In the genomic region with DNA sequence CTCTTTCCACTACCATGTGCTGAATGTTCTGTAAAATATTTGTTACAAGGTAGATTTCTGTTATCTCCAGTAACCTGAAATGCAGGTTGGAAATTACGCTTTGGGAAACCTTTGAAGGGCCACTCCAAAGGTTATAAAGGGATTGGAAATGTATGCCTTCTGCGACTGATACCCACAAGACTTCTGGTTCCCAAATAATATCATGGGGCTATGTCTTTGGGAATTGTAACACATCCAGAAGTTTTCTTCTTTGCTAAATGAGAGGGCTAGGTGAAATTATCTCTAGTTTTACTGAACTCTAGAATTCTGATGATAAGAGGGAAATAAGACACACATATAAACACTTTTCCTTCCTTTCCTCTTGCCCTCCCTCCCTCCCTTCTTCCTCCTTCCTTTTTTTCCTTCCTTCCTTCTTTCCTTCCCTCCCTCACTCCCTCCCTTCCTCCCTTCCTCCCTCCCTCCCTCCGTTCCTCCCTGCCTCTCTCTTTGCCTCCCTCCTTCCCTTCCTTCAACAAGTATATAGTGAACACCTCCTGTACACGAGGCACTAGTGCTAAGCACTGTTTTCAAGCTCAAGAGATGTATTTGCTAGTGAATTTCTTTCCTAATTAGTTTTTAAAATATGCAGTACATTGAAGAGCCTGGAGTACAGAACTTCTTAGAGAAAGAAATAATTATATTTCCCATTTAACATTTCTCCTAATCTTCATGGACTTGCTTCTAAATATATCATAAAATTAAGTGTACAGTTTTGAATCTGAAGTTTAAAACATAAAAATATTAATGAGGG, we compare ENCODE assay signal across 22 cellular contexts. TPM values are rescaled to one million over a fixed set of nuclear protein-coding genes. Genes with fewer than 3 reads are reported as not detected.
DNase-seq lines count a peak whose midpoint lies in the region; ATAC-seq, FAIRE-seq and TF ChIP-seq lines count a peak whose summit lies in the region.
"Had no signal": no experiment of that assay in that cellular context is flagged by ENCODE, and none has a peak within 500 bp of the region (broad histone marks: within the 10 kb centered on the region; RNA-seq: fewer than 3 reads in every experiment).

No MANE protein-coding gene starts in this region.

- no peak overlapping the region for H2BK20ac ChIP-seq in H1 (ENCODE audit: low read length)

- peaks cover 6% of the 10 kb centered on the region; the same call in 1 of the 2 replicates for H3K4me1 ChIP-seq in HEK293 (ENCODE audit: control insufficient read depth, insufficient read depth, low read length)
- H3K4me1 ChIP-seq in PC-9 (replicated peaks; ENCODE audit: insufficient read depth) = peaks cover 20% of the 10 kb centered on the region
- no peaks in the 10 kb centered on the region for H3K4me1 ChIP-seq in H1 (replicated peaks in 1 of 4; ENCODE audit: control insufficient read depth in 3 of 4, insufficient read depth in 4 of 4, low read length in 3 of 4)
- peaks cover 20% of the 10 kb centered on the region for H3K4me1 ChIP-seq in smooth muscle cell (ENCODE audit: low read depth)
- H3K4me1 ChIP-seq: BLaER1, SJCRH30 had no signal

- TF ChIP-seq RAD21 in H1 (IDR thresholded peaks at IDR 0.05 in 1 of 2, conservative IDR thresholded peaks at IDR 0.05 in 1 of 2; ENCODE audit: low read depth in 2 of 2, low read length in 2 of 2) = no peak

- H3K9me3 ChIP-seq in HEK293 (ENCODE audit: control insufficient read depth, insufficient read depth, low read depth, low read length) (no peaks in the 10 kb centered on the region), PC-9 (ENCODE audit: insufficient read depth, low read depth) (no peaks in the 10 kb centered on the region), H1 (ENCODE audit: insufficient read depth in 2 of 2, low read depth in 1 of 2, low read length in 1 of 2) (no peaks in the 10 kb centered on the region), smooth muscle cell (replicated peaks; ENCODE audit: low read depth) (no peaks in the 10 kb centered on the region)
- H3K9me3 ChIP-seq: BLaER1, SJCRH30 had no signal

- peak overlapping the region; percentile 53; the same call in 1 of the 2 replicates for H2AK5ac ChIP-seq in H1 (ENCODE audit: low read depth, low read length)

- no peak overlapping the region for H3K9ac ChIP-seq in H1 (replicated peaks in 1 of 4; ENCODE audit: extremely low read depth in 1 of 4, low read depth in 3 of 4, low read length in 3 of 4)
- no peak overlapping the region for H3K9ac ChIP-seq in smooth muscle cell (ENCODE audit: low read depth)
- H3K9ac ChIP-seq: BLaER1 had no signal

- no peak overlapping the region for H3K56ac ChIP-seq in H1 (replicated peaks; ENCODE audit: insufficient read length, low read depth, low read length)

- H3K23ac ChIP-seq in H1 (ENCODE audit: insufficient read length) = no peak overlapping the region

- TF ChIP-seq POLR2A in H1 (IDR thresholded peaks at IDR 0.05; ENCODE audit: control extremely low read depth in 1 of 2, low read depth in 2 of 2, low read length in 2 of 2) = no peak

- no peak for TF ChIP-seq EP300 in H1 (IDR thresholded peaks at IDR 0.05; ENCODE audit: borderline replicate concordance in 1 of 2, low read depth in 2 of 2, low read length in 2 of 2)

- H3K36me3 ChIP-seq in HEK293 (ENCODE audit: control insufficient read depth in 2 of 2, insufficient read depth in 1 of 2, low read length in 2 of 2) (peaks cover 0 to 4% of the 10 kb centered on the region in 2 experiments; a peak in 1 of 3 replicates), PC-9 (ENCODE audit: low read depth) (peaks cover 37% of the 10 kb centered on the region), H1 (ENCODE audit: control insufficient read depth in 2 of 4, insufficient read depth in 4 of 4, low read length in 3 of 4) (peaks cover 0 to 21% (median 3%) of the 10 kb centered on the region in 4 experiments; a peak in 3 of 8 replicates), smooth muscle cell (ENCODE audit: low read depth) (peaks cover 22% of the 10 kb centered on the region)
- H3K36me3 ChIP-seq: BLaER1 had no signal

- no peak overlapping the region for H3K18ac ChIP-seq in H1 (ENCODE audit: extremely low read depth, low read length)

- no peak overlapping the region for H2BK12ac ChIP-seq in H1 (ENCODE audit: low read depth, low read length)

- H3K27ac ChIP-seq in HEK293 (ENCODE audit: extremely low read depth, low read depth, low read length) (no peak overlapping the region), PC-9 (peak overlapping the region; percentile 31), H1 (ENCODE audit: low read depth, low read length) (no peak overlapping the region), smooth muscle cell (ENCODE audit: low read depth) (peak overlapping the region; percentile 88)
- H3K27ac ChIP-seq: BLaER1, SJCRH30 had no signal

- ATAC-seq in HG03342 (IDR thresholded peaks at IDR 0.05; ENCODE audit: unreplicated experiment) = no peak
- ATAC-seq in HG02885 (IDR thresholded peaks at IDR 0.05; ENCODE audit: poor library complexity, unreplicated experiment) = no peak
- ATAC-seq: GM12878 had no signal

- no peak overlapping the region for H2BK5ac ChIP-seq in H1 (ENCODE audit: low read depth, low read length)

- H3K79me2 ChIP-seq in PC-9 (ENCODE audit: low read depth) (peaks cover 80% of the 10 kb centered on the region), H1 (ENCODE audit: control insufficient read depth in 1 of 2, insufficient read depth in 2 of 2, low read length in 2 of 2) (peaks cover 0 to 19% of the 10 kb centered on the region in 2 experiments; a peak in 2 of 4 replicates), smooth muscle cell (ENCODE audit: low read depth) (peaks cover 100% of the 10 kb centered on the region)

- H3K4me3 ChIP-seq in HEK293 (ENCODE audit: low read depth, low read length) (no peak overlapping the region), PC-9 (no peak overlapping the region), H1 (ENCODE audit: extremely low read depth in 1 of 4, insufficient read depth in 2 of 4, low read depth in 3 of 4, low read length in 4 of 4) (no peak overlapping the region), smooth muscle cell (no peak overlapping the region)
- H3K4me3 ChIP-seq: BLaER1, GM12878, SJCRH30 had no signal

- TF ChIP-seq CTCF in HEK293 (tag by site-specific recombination; IDR thresholded peaks at IDR 0.05) = no peak
- no peak for TF ChIP-seq CTCF in PC-9 (conservative IDR thresholded peaks at IDR 0.05)
- TF ChIP-seq CTCF in H1 (IDR thresholded peaks at IDR 0.05; ENCODE audit: control extremely low read depth in 1 of 3, insufficient read depth in 1 of 3, low read depth in 1 of 3, low read length in 3 of 3) = no peak
- no peak for TF ChIP-seq CTCF in smooth muscle cell (IDR thresholded peaks at IDR 0.05; ENCODE audit: borderline replicate concordance, insufficient read depth, poor library complexity, severe bottlenecking)

- no peak for FAIRE-seq in H1 (lab: Jason Lieb, UNC)
- FAIRE-seq: GM12878, HTR-8/SVneo had no signal

- CTCF ChIA-PET in HEK293 (lab: Yijun Ruan, JAX) (no interaction called here), PC-9 (lab: Charles Lee) (no interaction called here), H1 (lab: Charles Lee; ENCODE audit: partially characterized antibody) (interaction anchor here (0.6 to 0.9 kb wide), 2 partner anchors 8 to 99 kb away, joined by 3 read pairs; no protein-coding TSS in a partner anchor)

- H3K4me2 ChIP-seq in PC-9 (no peak overlapping the region), H1 (ENCODE audit: insufficient read depth in 1 of 2, low read depth in 2 of 2, low read length in 2 of 2) (no peak overlapping the region), smooth muscle cell (no peak overlapping the region)
- H3K4me2 ChIP-seq: BLaER1 had no signal

- 64 to 80% methylated on average over 1 to 4 of the region's 4 CpGs for WGBS in H1 (ENCODE audit: extremely low coverage in 1 of 2, insufficient coverage in 1 of 2, insufficient read length in 1 of 2, insufficient replicate concordance in 2 of 2, low coverage in 1 of 2, low lambda C conversion rate in 2 of 2, missing lambda C conversion rate in 1 of 2), 2 experiments
- WGBS in smooth muscle cell (ENCODE audit: low lambda C conversion rate) = 91% methylated on average over 3 of the region's 4 CpGs

- no peaks in the 10 kb centered on the region for H3K9me2 ChIP-seq in PC-9 (ENCODE audit: insufficient read depth)

- no peak overlapping the region for H2BK120ac ChIP-seq in H1 (replicated peaks; ENCODE audit: low read depth, low read length)

- DNase-seq in PC-9 (no peak), H1 (ENCODE audit: low read depth in 1 of 2, low spot score in 2 of 2) (no peak), smooth muscle cell (lab: John Stamatoyannopoulos, UW; ENCODE audit: unreplicated experiment) (no peak), inferior parietal cortex (ENCODE audit: extremely low spot score) (no peak)
- DNase-seq: ACHN; CD4-positive, alpha-beta T cell; DND-41; H9; Karpas-422; NCI-H1694; NCI-H2081; NCI-H2171; NCI-H524 treated with DMSO at 0.1 percent for 48 hours; NCI-H82; SJCRH30 had no signal

- intact Hi-C loops in PC-9 (cut with micrococcal nuclease; ENCODE audit: unreplicated experiment) = no loop called here

- POLR2A ChIA-PET in HEK293 (lab: Yijun Ruan, JAX) = no interaction called here
- POLR2A ChIA-PET in PC-9 (lab: Charles Lee; ENCODE audit: unreplicated experiment) = interaction anchor here (0.5 kb wide), 1 partner anchor 59 kb away, joined by 4 read pairs; no protein-coding TSS in a partner anchor
- POLR2A ChIA-PET in H1 (lab: Charles Lee; ENCODE audit: partially characterized antibody) = interaction anchor here (1.0 kb wide), 1 partner anchor 8 kb away, joined by 3 read pairs; no protein-coding TSS in a partner anchor

- H4K20me1 ChIP-seq in PC-9 (ENCODE audit: insufficient read depth) (no peaks in the 10 kb centered on the region), H1 (replicated peaks in 1 of 2; ENCODE audit: control insufficient read depth in 1 of 2, insufficient read depth in 2 of 2, low read length in 2 of 2) (peaks cover 0 to 1% of the 10 kb centered on the region in 2 experiments), smooth muscle cell (ENCODE audit: low read depth) (peaks cover 3% of the 10 kb centered on the region)
- H4K20me1 ChIP-seq: BLaER1 had no signal

- H3K4ac ChIP-seq in H1 (replicated peaks; ENCODE audit: insufficient read length, low read depth, low read length) = no peak overlapping the region

- H3K14ac ChIP-seq in H1 (ENCODE audit: insufficient read length) = no peak overlapping the region

- no peak overlapping the region for H4K91ac ChIP-seq in H1 (replicated peaks; ENCODE audit: insufficient read length, low read length)

- no TSS peak for BruUV-seq in PC-9 (replicated peaks; lab: Mats Ljungman, UMichigan)

- H2AFZ ChIP-seq in PC-9 (no peak overlapping the region), H1 (ENCODE audit: low read length) (no peak overlapping the region), smooth muscle cell (ENCODE audit: low read depth) (no peak overlapping the region)

- no peak overlapping the region for H4K5ac ChIP-seq in H1 (ENCODE audit: insufficient read length, low read depth, low read length)

- H3F3A ChIP-seq in PC-9 (ENCODE audit: insufficient read depth, low read depth) (peaks cover 49% of the 10 kb centered on the region), smooth muscle cell (ENCODE audit: low read depth) (peaks cover 27% of the 10 kb centered on the region)

- H3K79me1 ChIP-seq in H1 (ENCODE audit: low read depth, low read length) = no peaks in the 10 kb centered on the region

- no peak overlapping the region for H2BK15ac ChIP-seq in H1 (ENCODE audit: low read length)

- H3K27me3 ChIP-seq in PC-9 (ENCODE audit: insufficient read depth, low read depth) (no peaks in the 10 kb centered on the region), H1 (replicated peaks in 1 of 4; ENCODE audit: control insufficient read depth in 3 of 4, extremely low read depth in 1 of 4, insufficient read depth in 3 of 4, low read length in 3 of 4) (no peaks in the 10 kb centered on the region), smooth muscle cell (ENCODE audit: low read depth) (no peaks in the 10 kb centered on the region)
- H3K27me3 ChIP-seq: SJCRH30 had no signal

- H3K23me2 ChIP-seq in H1 (ENCODE audit: low read depth, low read length) = no peaks in the 10 kb centered on the region

- no peak overlapping the region for H4K8ac ChIP-seq in H1 (ENCODE audit: extremely low read depth, insufficient read depth, low read length)

RNA-seq across cellular contexts. Expression of a gene that starts 10.1 kb away (rescaled TPM):
- total RNA-seq in PC-9 (2021) (13.8 and 14.7 TPM in 2 replicates), smooth muscle cell (354 and 393 TPM in 2 replicates)
- 103 and 104 TPM in 2 replicates for total RNA-seq in H1 (2021; fragmentation: NEBNext Ultra II Directional; extraction: Animal tissue kit (Norgen Biotek cat#: 25700))
- polyA plus RNA-seq in H1 (2011; rRNA removed) (46.0 and 50.7 TPM in 2 replicates), smooth muscle cell (44.9 and 54.8 TPM in 2 replicates)
- 45.4 TPM for polyA plus RNA-seq in H1 (2011; cell fraction: cytosol; rRNA removed)
- 77.0 TPM for polyA plus RNA-seq in H1 (2011; cell fraction: nucleus; rRNA removed)
- polyA plus RNA-seq in H1 (2012, experiment 1 of 2) = 35.0 to 68.1 TPM (median 44.6 TPM) in 4 replicates
- polyA plus RNA-seq in H1 (2012, experiment 2 of 2) = 13.2 TPM
- 89.7 TPM for polyA plus RNA-seq in H1 (2013, experiment 1 of 2)
- 80.7 TPM for polyA plus RNA-seq in H1 (2013, experiment 2 of 2)
- polyA minus RNA-seq in H1 (2011; rRNA and poly(A)+ RNA removed) = 38.8 and 46.1 TPM in 2 replicates
- 64.0 TPM for polyA minus RNA-seq in H1 (2011; cell fraction: cytosol; rRNA and poly(A)+ RNA removed)
- 103 TPM for polyA minus RNA-seq in H1 (2011; cell fraction: nucleus; rRNA and poly(A)+ RNA removed)
- total RNA-seq: CD4-positive, alpha-beta T cell; OCI-LY7 had no signal

Comparison
In these comparisons a context has a peak if more than half of its experiments do, and no peak if none do; other contexts are left out.
1. H3K27ac ChIP-seq: peak in PC-9 (single experiment) and smooth muscle cell (single experiment); none in HEK293 (single experiment) and H1 (single experiment).